In the genomic region with DNA sequence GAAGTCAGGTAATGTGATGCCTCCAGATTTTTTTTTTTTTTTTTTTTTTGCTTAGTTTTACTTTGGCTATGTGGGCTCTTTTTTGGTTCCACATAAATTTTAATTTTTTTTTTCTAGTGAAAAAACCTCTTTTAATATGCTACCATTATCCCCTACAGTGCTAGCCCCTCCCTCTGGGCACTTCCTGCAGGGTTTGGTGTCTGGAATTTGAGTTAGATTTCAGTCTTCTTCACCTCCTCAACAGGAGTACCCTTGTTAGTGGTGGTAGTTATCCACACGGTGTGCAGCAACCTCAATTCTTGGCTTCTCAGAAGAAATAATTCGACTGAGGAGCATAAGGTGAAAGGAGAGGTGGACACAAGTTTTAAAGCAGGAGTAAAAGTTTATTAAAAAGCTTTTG, we compare ENCODE assay signal across 2 cellular contexts.
TF ChIP-seq lines count a peak whose summit lies in the region.

No MANE protein-coding gene starts in this region.

TF ChIP-seq in GM23338, 12 proteins besides CTCF, POLR2A, EP300 and RAD21 (continued from another document):
- TF ChIP-seq ZNF331 (CRISPR knock-in tag; IDR thresholded peaks at IDR 0.05; ENCODE audit: low read depth) (no peak), NANOG (IDR thresholded peaks at IDR 0.05; ENCODE audit: borderline replicate concordance) (no peak), STAT1 (IDR thresholded peaks at IDR 0.05; ENCODE audit: unreplicated experiment) (no peak), ZNF114 (CRISPR knock-in tag; IDR thresholded peaks at IDR 0.05) (no peak), JUNB (IDR thresholded peaks at IDR 0.05; ENCODE audit: unreplicated experiment) (no peak)
- TF ChIP-seq, protein P1, sequence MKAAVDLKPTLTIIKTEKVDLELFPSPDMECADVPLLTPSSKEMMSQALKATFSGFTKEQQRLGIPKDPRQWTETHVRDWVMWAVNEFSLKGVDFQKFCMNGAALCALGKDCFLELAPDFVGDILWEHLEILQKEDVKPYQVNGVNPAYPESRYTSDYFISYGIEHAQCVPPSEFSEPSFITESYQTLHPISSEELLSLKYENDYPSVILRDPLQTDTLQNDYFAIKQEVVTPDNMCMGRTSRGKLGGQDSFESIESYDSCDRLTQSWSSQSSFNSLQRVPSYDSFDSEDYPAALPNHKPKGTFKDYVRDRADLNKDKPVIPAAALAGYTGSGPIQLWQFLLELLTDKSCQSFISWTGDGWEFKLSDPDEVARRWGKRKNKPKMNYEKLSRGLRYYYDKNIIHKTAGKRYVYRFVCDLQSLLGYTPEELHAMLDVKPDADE (IDR thresholded peaks at IDR 0.05) = no peak
TF ChIP-seq in GM23338: peak in this region for 0.

TF ChIP-seq in WTC11, 78 proteins besides CTCF, POLR2A, EP300 and RAD21:
- TF ChIP-seq, protein P2, sequence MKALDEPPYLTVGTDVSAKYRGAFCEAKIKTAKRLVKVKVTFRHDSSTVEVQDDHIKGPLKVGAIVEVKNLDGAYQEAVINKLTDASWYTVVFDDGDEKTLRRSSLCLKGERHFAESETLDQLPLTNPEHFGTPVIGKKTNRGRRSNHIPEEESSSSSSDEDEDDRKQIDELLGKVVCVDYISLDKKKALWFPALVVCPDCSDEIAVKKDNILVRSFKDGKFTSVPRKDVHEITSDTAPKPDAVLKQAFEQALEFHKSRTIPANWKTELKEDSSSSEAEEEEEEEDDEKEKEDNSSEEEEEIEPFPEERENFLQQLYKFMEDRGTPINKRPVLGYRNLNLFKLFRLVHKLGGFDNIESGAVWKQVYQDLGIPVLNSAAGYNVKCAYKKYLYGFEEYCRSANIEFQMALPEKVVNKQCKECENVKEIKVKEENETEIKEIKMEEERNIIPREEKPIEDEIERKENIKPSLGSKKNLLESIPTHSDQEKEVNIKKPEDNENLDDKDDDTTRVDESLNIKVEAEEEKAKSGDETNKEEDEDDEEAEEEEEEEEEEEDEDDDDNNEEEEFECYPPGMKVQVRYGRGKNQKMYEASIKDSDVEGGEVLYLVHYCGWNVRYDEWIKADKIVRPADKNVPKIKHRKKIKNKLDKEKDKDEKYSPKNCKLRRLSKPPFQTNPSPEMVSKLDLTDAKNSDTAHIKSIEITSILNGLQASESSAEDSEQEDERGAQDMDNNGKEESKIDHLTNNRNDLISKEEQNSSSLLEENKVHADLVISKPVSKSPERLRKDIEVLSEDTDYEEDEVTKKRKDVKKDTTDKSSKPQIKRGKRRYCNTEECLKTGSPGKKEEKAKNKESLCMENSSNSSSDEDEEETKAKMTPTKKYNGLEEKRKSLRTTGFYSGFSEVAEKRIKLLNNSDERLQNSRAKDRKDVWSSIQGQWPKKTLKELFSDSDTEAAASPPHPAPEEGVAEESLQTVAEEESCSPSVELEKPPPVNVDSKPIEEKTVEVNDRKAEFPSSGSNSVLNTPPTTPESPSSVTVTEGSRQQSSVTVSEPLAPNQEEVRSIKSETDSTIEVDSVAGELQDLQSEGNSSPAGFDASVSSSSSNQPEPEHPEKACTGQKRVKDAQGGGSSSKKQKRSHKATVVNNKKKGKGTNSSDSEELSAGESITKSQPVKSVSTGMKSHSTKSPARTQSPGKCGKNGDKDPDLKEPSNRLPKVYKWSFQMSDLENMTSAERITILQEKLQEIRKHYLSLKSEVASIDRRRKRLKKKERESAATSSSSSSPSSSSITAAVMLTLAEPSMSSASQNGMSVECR (CRISPR knock-in tag; IDR thresholded peaks at IDR 0.05; ENCODE audit: borderline replicate concordance) = no peak
- TF ChIP-seq NFE2L1 (CRISPR knock-in tag; IDR thresholded peaks at IDR 0.05) = no peak
- no peak for TF ChIP-seq TCF7 (CRISPR knock-in tag; IDR thresholded peaks at IDR 0.05; ENCODE audit: low read depth)
- TF ChIP-seq NR2C2 (CRISPR knock-in tag; IDR thresholded peaks at IDR 0.05) = no peak
- no peak for TF ChIP-seq TEAD4 (CRISPR knock-in tag; IDR thresholded peaks at IDR 0.05)
- no peak for TF ChIP-seq JUN (CRISPR knock-in tag; IDR thresholded peaks at IDR 0.05)
- no peak for TF ChIP-seq ZNF219 (CRISPR knock-in tag; IDR thresholded peaks at IDR 0.05; ENCODE audit: borderline replicate concordance)
- TF ChIP-seq CREB1 (CRISPR knock-in tag; IDR thresholded peaks at IDR 0.05) = no peak
- TF ChIP-seq, protein P3, sequence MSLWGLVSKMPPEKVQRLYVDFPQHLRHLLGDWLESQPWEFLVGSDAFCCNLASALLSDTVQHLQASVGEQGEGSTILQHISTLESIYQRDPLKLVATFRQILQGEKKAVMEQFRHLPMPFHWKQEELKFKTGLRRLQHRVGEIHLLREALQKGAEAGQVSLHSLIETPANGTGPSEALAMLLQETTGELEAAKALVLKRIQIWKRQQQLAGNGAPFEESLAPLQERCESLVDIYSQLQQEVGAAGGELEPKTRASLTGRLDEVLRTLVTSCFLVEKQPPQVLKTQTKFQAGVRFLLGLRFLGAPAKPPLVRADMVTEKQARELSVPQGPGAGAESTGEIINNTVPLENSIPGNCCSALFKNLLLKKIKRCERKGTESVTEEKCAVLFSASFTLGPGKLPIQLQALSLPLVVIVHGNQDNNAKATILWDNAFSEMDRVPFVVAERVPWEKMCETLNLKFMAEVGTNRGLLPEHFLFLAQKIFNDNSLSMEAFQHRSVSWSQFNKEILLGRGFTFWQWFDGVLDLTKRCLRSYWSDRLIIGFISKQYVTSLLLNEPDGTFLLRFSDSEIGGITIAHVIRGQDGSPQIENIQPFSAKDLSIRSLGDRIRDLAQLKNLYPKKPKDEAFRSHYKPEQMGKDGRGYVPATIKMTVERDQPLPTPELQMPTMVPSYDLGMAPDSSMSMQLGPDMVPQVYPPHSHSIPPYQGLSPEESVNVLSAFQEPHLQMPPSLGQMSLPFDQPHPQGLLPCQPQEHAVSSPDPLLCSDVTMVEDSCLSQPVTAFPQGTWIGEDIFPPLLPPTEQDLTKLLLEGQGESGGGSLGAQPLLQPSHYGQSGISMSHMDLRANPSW (CRISPR knock-in tag; conservative IDR thresholded peaks at IDR 0.05; ENCODE audit: low read depth) = no peak
TF ChIP-seq in WTC11: peak in this region for 0.
